17 cellular contexts compared by ENCODE assay signal in genomic region chr18:68817584-68817983, GRCh38. TPM values are rescaled to one million over a fixed set of nuclear protein-coding genes. Genes with fewer than 3 reads are reported as not detected.
DNase-seq lines count a peak whose midpoint lies in the region; ATAC-seq and TF ChIP-seq lines count a peak whose summit lies in the region.
"Had no signal": no experiment of that assay in that cellular context is flagged by ENCODE, and none has a peak within 500 bp of the region (broad histone marks: within the 10 kb centered on the region; RNA-seq: fewer than 3 reads in every experiment).

No MANE protein-coding gene starts in this region.

- H3K27me3 Mint-ChIP-seq in stimulated activated naive CD8-positive, alpha-beta T cell treated with anti-CD3 and anti-CD28 coated beads, Interleukin-15, amount 100 ng/mL, for 72 hours, result peaks cover 4% of the 10 kb centered on the region

- intact Hi-C loops in esophagus muscularis mucosa (cut with DNase I), result no loop called here

- no peaks in the 10 kb centered on the region for H3K27me3 ChIP-seq in esophagus muscularis mucosa
- H3K27me3 ChIP-seq: SJSA1 had no signal

- H3K27ac ChIP-seq in esophagus muscularis mucosa (replicated peaks in 1 of 4), result no peak overlapping the region
- H3K27ac ChIP-seq: RWPE1, SJSA1 had no signal

- no peaks in the 10 kb centered on the region for H3K9me3 ChIP-seq in esophagus muscularis mucosa
- H3K9me3 ChIP-seq: HAP-1, SJSA1 had no signal

- H3K4me3 Mint-ChIP-seq in stimulated activated naive CD8-positive, alpha-beta T cell treated with anti-CD3 and anti-CD28 coated beads, Interleukin-15, amount 100 ng/mL, for 72 hours, result no peak overlapping the region
- H3K4me3 Mint-ChIP-seq: CD8-positive, alpha-beta T cell had no signal

- H3K4me1 Mint-ChIP-seq in stimulated activated naive CD8-positive, alpha-beta T cell treated with anti-CD3 and anti-CD28 coated beads, Interleukin-15, amount 100 ng/mL, for 72 hours, result no peaks in the 10 kb centered on the region

- ATAC-seq in SK-N-SH treated with all-trans-retinoic acid at 6 μM for 48 hours, result no peak
- peak; percentile 77 for ATAC-seq in omental fat pad (ENCODE audit: low FRiP score)
- ATAC-seq in stimulated activated naive CD8-positive, alpha-beta T cell treated with anti-CD3 and anti-CD28 coated beads, Interleukin-15, amount 100 ng/mL, for 72 hours, result no peak
- ATAC-seq: CD8-positive, alpha-beta T cell had no signal

- TF ChIP-seq CTCF in fibroblast of pulmonary artery (IDR thresholded peaks at IDR 0.05; ENCODE audit: low read length, missing control alignments) (no peak), omental fat pad (IDR thresholded peaks at IDR 0.05) (no peak), GM13976 (IDR thresholded peaks at IDR 0.05; ENCODE audit: borderline replicate concordance, control extremely low read depth, extremely low read depth, insufficient read depth, missing control alignments) (no peak), esophagus muscularis mucosa (IDR thresholded peaks at IDR 0.05) (no peak)

- TF ChIP-seq POLR2A in esophagus muscularis mucosa (IDR thresholded peaks at IDR 0.05; ENCODE audit: low read depth), result no peak

- H3K9me3 Mint-ChIP-seq in stimulated activated naive CD8-positive, alpha-beta T cell treated with anti-CD3 and anti-CD28 coated beads, Interleukin-15, amount 100 ng/mL, for 72 hours, result no peaks in the 10 kb centered on the region
- H3K9me3 Mint-ChIP-seq: CD8-positive, alpha-beta T cell had no signal

- in situ Hi-C loops in GM13976 (cut with MboI; ENCODE audit: low sequenced_read_pairs, unreplicated experiment), result no loop called here

- 51% methylated on average over 3 of the region's 3 CpGs for WGBS in esophagus muscularis mucosa

- DNase-seq in GM03348 (ENCODE audit: low spot score) (peak; percentile 8), fibroblast of pulmonary artery (ENCODE audit: low read depth) (peak; percentile 51), omental fat pad (ENCODE audit: low spot score) (no peak), NCI-H1092 treated with DMSO at 0.1 percent for 48 hours (lab: John Stamatoyannopoulos, UW) (no peak), GM13976 (ENCODE audit: low spot score) (no peak), esophagus muscularis mucosa (ENCODE audit: extremely low spot score) (no peak)
- DNase-seq in stimulated activated naive CD8-positive, alpha-beta T cell treated with anti-CD3 and anti-CD28 coated beads, Interleukin-15, amount 100 ng/mL, for 72 hours, result no peak
- DNase-seq: CD8-positive, alpha-beta T cell; NCI-H146; NCI-H2081 treated with DMSO at 0.1 percent for 48 hours; NCI-H2227 treated with DMSO at 0.1 percent for 48 hours; NCI-H524 treated with DMSO at 0.1 percent for 48 hours; NK-92 treated with Interleukin-12 subunit alpha and Interleukin-12 subunit beta, amount 100 ng/mL, for 24 hours had no signal

- peaks cover 0 to 4% (median 0%) of the 10 kb centered on the region in 4 donors for H3K4me1 ChIP-seq in esophagus muscularis mucosa
- H3K4me1 ChIP-seq: HAP-1, SJSA1 had no signal

- H3K27ac Mint-ChIP-seq in stimulated activated naive CD8-positive, alpha-beta T cell treated with anti-CD3 and anti-CD28 coated beads, Interleukin-15, amount 100 ng/mL, for 72 hours, result no peak overlapping the region
- H3K27ac Mint-ChIP-seq: CD8-positive, alpha-beta T cell had no signal

- H3K36me3 ChIP-seq in esophagus muscularis mucosa, result no peaks in the 10 kb centered on the region
- H3K36me3 ChIP-seq: HAP-1, SJSA1 had no signal

- TF ChIP-seq EP300 in esophagus muscularis mucosa (IDR thresholded peaks at IDR 0.05), result no peak

- H3K4me3 ChIP-seq in fibroblast of pulmonary artery (replicated peaks; ENCODE audit: low read depth, low read length) (no peak overlapping the region), esophagus muscularis mucosa (no peak overlapping the region)
- H3K4me3 ChIP-seq: HAP-1, SJSA1 had no signal

TF ChIP-seq in SK-N-SH treated with all-trans-retinoic acid at 6 μM for 48 hours, 23 proteins besides CTCF, POLR2A, EP300 and RAD21:
- TF ChIP-seq CSDC2 (CRISPR knock-in tag; IDR thresholded peaks at IDR 0.05) (no peak), ISL1 (CRISPR knock-in tag; IDR thresholded peaks at IDR 0.05) (peak; percentile 98), PATZ1 (CRISPR knock-in tag; IDR thresholded peaks at IDR 0.05; ENCODE audit: borderline replicate concordance) (no peak), TCF4 (CRISPR knock-in tag; IDR thresholded peaks at IDR 0.05; ENCODE audit: borderline replicate concordance) (peak; percentile 52), ZNF8 (CRISPR knock-in tag; IDR thresholded peaks at IDR 0.05) (no peak), CREB5 (CRISPR knock-in tag; IDR thresholded peaks at IDR 0.05; ENCODE audit: low read depth) (peak; percentile 79), ZFP3 (CRISPR knock-in tag; IDR thresholded peaks at IDR 0.05) (peak; percentile 78; the same call in 1 of the 2 replicates)
TF ChIP-seq in SK-N-SH treated with all-trans-retinoic acid at 6 μM for 48 hours: peak in this region for 4.

RNA-seq across cellular contexts. Expression of gene CCDC102B, which starts 19.7 kb away (rescaled TPM):
- total RNA-seq in omental fat pad (10 to 100 TPM in 2 of 4 donors, 1 to 10 TPM in 2; 6.7 to 15.3 (median 11.8) TPM), esophagus muscularis mucosa (1 to 10 TPM; 3.0 to 6.8 (median 4.8) TPM)

Comparison
In these comparisons a context has a peak if more than half of its experiments do, and no peak if none do; other contexts are left out.
1. DNase-seq: peak in GM03348 (single experiment) and fibroblast of pulmonary artery (single experiment); none in omental fat pad (single experiment), stimulated activated naive CD8-positive, alpha-beta T cell treated with anti-CD3 and anti-CD28 coated beads, Interleukin-15, amount 100 ng/mL, for 72 hours (0 of 2), NCI-H1092 treated with DMSO at 0.1 percent for 48 hours (single experiment), GM13976 (single experiment) and esophagus muscularis mucosa (single experiment).